In the genomic region with DNA sequence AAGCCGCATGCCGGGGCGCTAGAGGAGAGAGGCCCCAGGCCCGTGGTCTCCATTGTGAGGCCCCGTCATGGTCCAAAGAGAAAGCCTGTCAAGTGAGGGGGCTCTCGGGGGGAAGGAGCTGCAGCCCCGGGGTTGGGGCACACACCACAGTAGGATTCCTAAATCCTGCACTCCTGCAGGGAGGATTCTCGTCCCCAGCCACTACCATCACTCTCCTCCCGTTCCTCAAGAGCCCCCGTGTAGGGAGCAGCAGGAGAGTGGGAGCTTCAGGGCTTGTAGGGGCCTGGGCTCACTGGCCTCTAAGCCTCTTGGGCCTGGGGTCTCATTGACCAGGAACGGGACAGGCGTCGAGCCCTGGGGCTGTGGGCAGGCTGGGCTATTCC, we compare ENCODE assay signal across 9 cellular contexts. TPM values are rescaled to one million over a fixed set of nuclear protein-coding genes. Genes with fewer than 3 reads are reported as not detected.
DNase-seq lines count a peak whose midpoint lies in the region; ATAC-seq and TF ChIP-seq lines count a peak whose summit lies in the region.
"Had no signal": no experiment of that assay in that cellular context is flagged by ENCODE, and none has a peak within 500 bp of the region (broad histone marks: within the 10 kb centered on the region; RNA-seq: fewer than 3 reads in every experiment).

No MANE protein-coding gene starts in this region.

- WGBS in sigmoid colon, 2 donors = 52 to 63% methylated on average over 13 of the region's 13 CpGs

- no peak for TF ChIP-seq EP300 in sigmoid colon (IDR thresholded peaks at IDR 0.05)

- TF ChIP-seq POLR2A in sigmoid colon (IDR thresholded peaks at IDR 0.05) = no peak

- no peaks in the 10 kb centered on the region for H3K9me3 ChIP-seq in RWPE2 (ENCODE audit: severe bottlenecking)
- H3K9me3 ChIP-seq in sigmoid colon = no peaks in the 10 kb centered on the region

- H3K27me3 ChIP-seq in GM06990 (replicated peaks; ENCODE audit: control insufficient read depth, insufficient read depth, low read length) = no peaks in the 10 kb centered on the region
- no peaks in the 10 kb centered on the region for H3K27me3 ChIP-seq in RWPE2 (ENCODE audit: insufficient read depth, poor library complexity, severe bottlenecking)
- H3K27me3 ChIP-seq in sigmoid colon = no peaks in the 10 kb centered on the region
- H3K27me3 ChIP-seq: SJSA1 had no signal

- TF ChIP-seq CTCF in GM06990 (IDR thresholded peaks at IDR 0.05; ENCODE audit: insufficient read depth, low read length, poor library complexity, severe bottlenecking) = no peak
- TF ChIP-seq CTCF in RWPE2 (IDR thresholded peaks at IDR 0.05; ENCODE audit: poor library complexity, severe bottlenecking) = no peak
- no peak for TF ChIP-seq CTCF in fibroblast of pulmonary artery (IDR thresholded peaks at IDR 0.05; ENCODE audit: low read length, missing control alignments)
- no peak for TF ChIP-seq CTCF in sigmoid colon (IDR thresholded peaks at IDR 0.05)
- TF ChIP-seq CTCF in GM20000 (IDR thresholded peaks at IDR 0.05; ENCODE audit: extremely low read depth, missing control alignments) = no peak

- ATAC-seq in RWPE2 (ENCODE audit: low read depth) (no peak), GM18520 (IDR thresholded peaks at IDR 0.05; ENCODE audit: unreplicated experiment) (no peak)

- H3K27ac ChIP-seq in RWPE2 (ENCODE audit: poor library complexity, severe bottlenecking) (peak overlapping the region; percentile 54), sigmoid colon (peak overlapping the region; percentile 91 to 95 (median 92))

- intact Hi-C loops in sigmoid colon (cut with DNase I) = loop anchor here (2.0 to 5.0 kb wide), 3 partner anchors 105 to 185 kb away; partner anchors contain the start of genes AGRP, ATP6V0D1 and CTCF

- no peaks in the 10 kb centered on the region for H3K36me3 ChIP-seq in GM06990 (ENCODE audit: control insufficient read depth, insufficient read depth, low read length)
- no peaks in the 10 kb centered on the region for H3K36me3 ChIP-seq in RWPE2 (ENCODE audit: low read depth)
- H3K36me3 ChIP-seq in sigmoid colon = peaks cover 6 to 18% (median 7%) of the 10 kb centered on the region in 4 donors
- H3K36me3 ChIP-seq: SJSA1 had no signal

- H3K4me1 ChIP-seq in RWPE2 (ENCODE audit: insufficient read depth, poor library complexity, severe bottlenecking) (peaks cover 6% of the 10 kb centered on the region), sigmoid colon (peaks cover 0 to 32% (median 26%) of the 10 kb centered on the region in 4 donors)

- H3K4me3 ChIP-seq in GM06990 (replicated peaks; ENCODE audit: low read depth, low read length) (peak overlapping the region; percentile 84), RWPE2 (ENCODE audit: severe bottlenecking) (peak overlapping the region; percentile 71), fibroblast of pulmonary artery (replicated peaks; ENCODE audit: low read depth, low read length) (peak overlapping the region; percentile 63), sigmoid colon (peak overlapping the region; percentile 76 to 99 (median 84))

- no peak for DNase-seq in GM06990 (ENCODE audit: extremely low read depth, insufficient read length)
- no peak for DNase-seq in RWPE2 (ENCODE audit: low spot score)
- DNase-seq in fibroblast of pulmonary artery (ENCODE audit: low read depth) = no peak
- no peak for DNase-seq in sigmoid colon
- no peak for DNase-seq in hypothalamus (lab: John Stamatoyannopoulos, UW)
- no peak for DNase-seq in GM20000 (ENCODE audit: low spot score)
- no peak for DNase-seq in NCI-H1092 treated with DMSO at 0.1 percent for 48 hours (lab: John Stamatoyannopoulos, UW)

RNA-seq across cellular contexts. Expression of gene C16orf86, which starts 0.8 kb away (rescaled TPM):
- 10 to 100 TPM in 3 of 4 donors, 1 to 10 TPM in 1; 8.6 to 26.1 (median 21.9) TPM for total RNA-seq in sigmoid colon
- 1 to 10 TPM in 2 of 3 donors, under 1 TPM in 1; 0.46 to 5.0 (median 1.8) TPM for polyA plus RNA-seq in sigmoid colon

RNA-seq across cellular contexts. Expression of gene ENKD1, which starts 0.9 kb away (rescaled TPM):
- 10 to 100 TPM; 21.0 to 27.0 (median 23.2) TPM for total RNA-seq in sigmoid colon
- polyA plus RNA-seq in sigmoid colon = 10 to 100 TPM in 1 of 3 donors, 1 to 10 TPM in 2; 6.9 to 16.2 (median 9.0) TPM

RNA-seq across cellular contexts. Expression of gene PARD6A, which starts 6.7 kb away (rescaled TPM):
- 10 to 100 TPM; 12.8 to 16.6 (median 14.0) TPM for total RNA-seq in sigmoid colon
- polyA plus RNA-seq in sigmoid colon = 1 to 10 TPM; 4.2 to 8.3 (median 4.4) TPM

RNA-seq across cellular contexts. Expression of gene ACD, which starts 7.4 kb away (rescaled TPM):
- 10 to 100 TPM; 13.9 to 20.6 (median 18.7) TPM for total RNA-seq in sigmoid colon
- 10 to 100 TPM in 1 of 3 donors, 1 to 10 TPM in 2; 7.4 to 19.3 (median 9.6) TPM for polyA plus RNA-seq in sigmoid colon

RNA-seq across cellular contexts. Expression of gene CARMIL2, which starts 22.5 kb away (rescaled TPM):
- 1 to 10 TPM in 1 of 4 donors, under 1 TPM in 3; 0.36 to 1.5 (median 0.75) TPM for total RNA-seq in sigmoid colon
- polyA plus RNA-seq in sigmoid colon = 10 to 100 TPM in 1 of 3 donors, under 1 TPM in 1, not detected in 1; 0.23 to 20.7 TPM
